14 cellular contexts compared by ENCODE assay signal in the genomic region with DNA sequence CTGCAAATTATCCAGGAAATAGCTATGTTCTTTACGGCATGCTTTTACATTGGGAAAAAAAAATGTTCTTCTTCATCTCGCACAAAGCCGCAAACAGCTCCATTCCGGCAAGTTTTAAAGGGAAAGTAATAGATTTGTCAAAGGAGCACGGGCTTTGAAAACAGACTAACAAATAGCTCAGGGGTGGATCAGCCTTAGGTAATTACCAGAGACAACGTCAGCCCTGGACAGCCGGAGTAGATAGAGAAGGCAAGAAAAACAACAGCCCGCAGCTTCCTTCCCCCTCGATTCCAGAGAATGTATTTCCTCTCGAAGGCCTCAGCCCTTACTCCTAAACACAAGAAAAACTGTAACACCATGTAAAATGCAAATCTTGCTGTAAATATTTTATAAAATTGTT.
A peak's percentile ranks its signal among the peaks of the same experiment; 100 is the strongest.
DNase-seq lines count a peak whose midpoint lies in the region; ATAC-seq, FAIRE-seq and TF ChIP-seq lines count a peak whose summit lies in the region.
"Had no signal": no experiment of that assay in that cellular context is flagged by ENCODE, and none has a peak within 500 bp of the region (broad histone marks: within the 10 kb centered on the region; RNA-seq: fewer than 3 reads in every experiment).

No MANE protein-coding gene starts in this region.

- POLR2A ChIA-PET in GM10248 (lab: Yijun Ruan, JAX), result interaction anchor here (0.6 kb wide), 1 partner anchor 16 kb away, joined by 3 read pairs; no protein-coding TSS in a partner anchor

- no peaks in the 10 kb centered on the region for H3K27me3 ChIP-seq in right atrium auricular region
- H3K27me3 ChIP-seq in gastrocnemius medialis, result no peaks in the 10 kb centered on the region
- H3K27me3 ChIP-seq: pancreas had no signal

- DNase-seq in KBM-7 (peak; percentile 12), amniotic epithelial cell (ENCODE audit: low read depth) (peak; percentile 3), right atrium auricular region (ENCODE audit: low spot score) (no peak), gastrocnemius medialis (no peak), NCI-H2081 treated with DMSO at 0.1 percent for 48 hours (lab: John Stamatoyannopoulos, UW) (no peak), NCI-H1048 (lab: John Stamatoyannopoulos, UW) (no peak), GM10248 (ENCODE audit: extremely low spot score) (no peak), GM12892 (ENCODE audit: insufficient read length) (no peak)
- DNase-seq: effector CD4-positive, alpha-beta T cell; H7; NCI-H1105 treated with DMSO at 0.1 percent for 48 hours; pancreas; PC-3; WERI-Rb-1 had no signal

- TF ChIP-seq POLR2A in gastrocnemius medialis (IDR thresholded peaks at IDR 0.05) (no peak), GM12892 (IDR thresholded peaks at IDR 0.05; ENCODE audit: low read depth, low read length) (no peak)

- TF ChIP-seq CTCF in right atrium auricular region (IDR thresholded peaks at IDR 0.05), result no peak
- no peak for TF ChIP-seq CTCF in gastrocnemius medialis (IDR thresholded peaks at IDR 0.05 in 4 of 5, conservative IDR thresholded peaks at IDR 0.05 in 1 of 5)
- no peak for TF ChIP-seq CTCF in GM10248 (IDR thresholded peaks at IDR 0.05; ENCODE audit: control extremely low read depth, extremely low read depth, low read depth, missing control alignments)

- peaks cover 0 to 14% of the 10 kb centered on the region in 2 donors for H3K4me1 ChIP-seq in right atrium auricular region
- peaks cover 19 to 24% of the 10 kb centered on the region in 2 donors for H3K4me1 ChIP-seq in gastrocnemius medialis
- H3K4me1 ChIP-seq: pancreas had no signal

- intact Hi-C loops in gastrocnemius medialis (cut with DNase I; ENCODE audit: low total_unique reads), result no loop called here

- no peak for FAIRE-seq in GM12892 (lab: Jason Lieb, UNC)
- FAIRE-seq: pancreas had no signal

- in situ Hi-C loops in KBM-7 (cut with MboI; ENCODE audit: low pct_unique_long_range_greater_than_20kb, low sequenced_read_pairs), result no loop called here
- in situ Hi-C loops in gastrocnemius medialis (cut with MboI; ENCODE audit: low sequenced_read_pairs in 4 of 4), result loop anchor here in 2 of 4 donors (10.0 to 25.0 kb wide), 2 partner anchors 184 to 191 kb away; no protein-coding TSS in a partner anchor

- H3K4me3 ChIP-seq in right atrium auricular region, result peak overlapping the region; percentile 1 to 20
- H3K4me3 ChIP-seq in gastrocnemius medialis, result peak overlapping the region in 3 of 4 donors; percentile 2 to 27 (median 27)
- H3K4me3 ChIP-seq: pancreas had no signal

- H3K9me3 ChIP-seq in right atrium auricular region (no peaks in the 10 kb centered on the region), gastrocnemius medialis (no peaks in the 10 kb centered on the region)
- H3K9me3 ChIP-seq: pancreas had no signal

- H3K27ac ChIP-seq in right atrium auricular region (peak overlapping the region; percentile 17 to 21), gastrocnemius medialis (peak overlapping the region in 2 of 4 donors; percentile 14 to 17)
- H3K27ac ChIP-seq: pancreas, WERI-Rb-1 had no signal

- CTCF ChIA-PET in GM10248 (lab: Yijun Ruan, JAX), result interaction anchor here (0.9 to 1.4 kb wide), 3 partner anchors 9 to 188 kb away, joined by 3 to 5 read pairs (median 3); no protein-coding TSS in a partner anchor

- ATAC-seq in gastrocnemius medialis, result peak in 1 of 2 donors; percentile 27
- ATAC-seq: PC-3 had no signal

- H3K36me3 ChIP-seq in right atrium auricular region, result no peaks in the 10 kb centered on the region
- H3K36me3 ChIP-seq in gastrocnemius medialis, result no peaks in the 10 kb centered on the region
- H3K36me3 ChIP-seq: pancreas, WERI-Rb-1 had no signal

Comparison
In these comparisons a context has a peak if more than half of its experiments do, and no peak if none do; other contexts are left out.
1. DNase-seq: peak in KBM-7 (single experiment) and amniotic epithelial cell (single experiment); none in right atrium auricular region (single experiment), gastrocnemius medialis (0 of 2), NCI-H2081 treated with DMSO at 0.1 percent for 48 hours (single experiment), NCI-H1048 (single experiment), GM10248 (single experiment) and GM12892 (single experiment).